ENCODE assay signal across 1 cellular context in the genomic region with DNA sequence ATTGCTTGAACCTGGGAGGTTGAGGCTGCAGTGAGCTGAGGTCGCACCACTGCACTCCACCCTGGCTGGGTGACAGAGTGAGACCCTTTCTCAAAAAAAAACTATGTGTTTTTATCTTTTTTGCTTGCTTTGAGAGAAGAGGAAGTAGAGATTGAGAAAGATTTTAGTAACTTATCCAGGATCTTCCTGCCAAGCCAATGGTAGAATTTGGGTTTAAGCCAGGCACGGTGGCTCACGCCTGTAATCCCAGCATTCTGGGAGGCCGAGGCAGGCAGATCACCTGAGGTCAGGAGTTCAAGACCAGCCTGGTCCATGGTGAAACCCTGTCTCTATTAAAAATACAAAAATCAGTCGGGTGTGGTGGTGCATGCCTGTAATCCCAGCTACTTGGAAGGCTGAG. TPM values are rescaled to one million over a fixed set of nuclear protein-coding genes. Genes with fewer than 3 reads are reported as not detected.
"Had no signal": no experiment of that assay in that cellular context is flagged by ENCODE, and none has a peak within 500 bp of the region (broad histone marks: within the 10 kb centered on the region; RNA-seq: fewer than 3 reads in every experiment).

No MANE protein-coding gene starts in this region.

RNA-seq across cellular contexts. Expression of gene MAP6D1, which starts 48.9 kb away (rescaled TPM):
- polyA plus RNA-seq: naive thymus-derived CD4-positive, alpha-beta T cell had no signal
